In genomic region chr19:39078436-39079200, GRCh38 we compare ENCODE assay signal across 1 cellular context.
A peak's percentile ranks its signal among the peaks of the same experiment; 100 is the strongest.
TF ChIP-seq lines count a peak whose summit lies in the region.

No MANE protein-coding gene starts in this region.

TF ChIP-seq in HCT116, 20 proteins besides CTCF, POLR2A, EP300 and RAD21 (continued from another document):
- TF ChIP-seq ZNF274 (IDR thresholded peaks at IDR 0.05; ENCODE audit: low read depth, low read length) (no peak), SRF (IDR thresholded peaks at IDR 0.05; ENCODE audit: low read depth) (peak; percentile 78), ATF3 (IDR thresholded peaks at IDR 0.05) (no peak; the same call in 1 of the 2 replicates), CEBPB (IDR thresholded peaks at IDR 0.05; ENCODE audit: low read depth) (peak; percentile 76), CBX3 (IDR thresholded peaks at IDR 0.05; ENCODE audit: low read depth) (peak; percentile 86), EZH2 (IDR thresholded peaks at IDR 0.05) (no peak), YY1 (IDR thresholded peaks at IDR 0.05; ENCODE audit: extremely low read depth, insufficient replicate concordance, low read depth, low read length) (no peak), SIN3A (IDR thresholded peaks at IDR 0.05; ENCODE audit: low read depth) (peak; percentile 75), EZH2phosphoT487 (IDR thresholded peaks at IDR 0.05; ENCODE audit: borderline replicate concordance) (no peak)
